In genomic region chr6:155377061-155377460, GRCh38 we compare ENCODE assay signal across 21 cellular contexts.
DNase-seq lines count a peak whose midpoint lies in the region; ATAC-seq, FAIRE-seq and TF ChIP-seq lines count a peak whose summit lies in the region.
"Had no signal": no experiment of that assay in that cellular context is flagged by ENCODE, and none has a peak within 500 bp of the region (broad histone marks: within the 10 kb centered on the region; RNA-seq: fewer than 3 reads in every experiment).

No MANE protein-coding gene starts in this region.

- BruUV-seq in Panc1 (replicated peaks; lab: Mats Ljungman, UMichigan), result no TSS peak

- in situ Hi-C loops in Panc1 (cut with HindIII; ENCODE audit: low pct_unique_long_range_greater_than_20kb, low sequenced_read_pairs), result no loop called here

- no peak overlapping the region for H3K4me3 ChIP-seq in Panc1 (ENCODE audit: low read depth in 2 of 2, low read length in 2 of 2)
- H3K4me3 ChIP-seq in osteoblast (ENCODE audit: insufficient read depth, low read length), result no peak overlapping the region
- H3K4me3 ChIP-seq: lung had no signal

- peak; percentile 95 for DNase-seq in EH (ENCODE audit: low read depth)
- DNase-seq in Panc1 (ENCODE audit: low read depth, low spot score), result peak; percentile 12
- DNase-seq in dedifferentiated amniotic fluid mesenchymal stem cell (ENCODE audit: extremely low spot score), result peak; percentile 36
- DNase-seq in osteoblast (ENCODE audit: insufficient read length, low spot score, missing footprints), result peak; percentile 88
- DNase-seq in NCI-H69 (lab: John Stamatoyannopoulos, UW), result no peak
- DNase-seq in iPS-NIHi7 (ENCODE audit: extremely low spot score), result no peak
- no peak for DNase-seq in GM12892 (ENCODE audit: insufficient read length)
- DNase-seq: activated CD4-positive, alpha-beta memory T cell treated with anti-CD3 and anti-CD28 coated beads for 36 hours; activated gamma-delta T cell; caudate nucleus; Kasumi-1; NCI-H1694 treated with DMSO at 0.1 percent for 48 hours; NCI-H526 treated with DMSO at 0.1 percent for 48 hours; right cardiac atrium; SHP77 treated with DMSO at 0.1 percent for 48 hours had no signal

- H3K27me3 ChIP-seq in Panc1 (ENCODE audit: control insufficient read depth, insufficient read depth, low read length) (no peaks in the 10 kb centered on the region), osteoblast (ENCODE audit: insufficient read depth, low read length) (no peaks in the 10 kb centered on the region)

- no peak for TF ChIP-seq CTCF in Panc1 (IDR thresholded peaks at IDR 0.05)
- TF ChIP-seq CTCF in osteoblast (IDR thresholded peaks at IDR 0.05; ENCODE audit: extremely low read depth, low read depth, low read length), result no peak

- H3K79me2 ChIP-seq in osteoblast (ENCODE audit: insufficient read depth, low read length), result no peaks in the 10 kb centered on the region

- H3K27ac ChIP-seq in Panc1 (ENCODE audit: low read length) (no peak overlapping the region), osteoblast (ENCODE audit: low read depth, low read length) (peak overlapping the region; percentile 96)

- H3K4me1 ChIP-seq in Panc1 (ENCODE audit: control insufficient read depth, insufficient read depth, low read length), result no peaks in the 10 kb centered on the region
- peaks cover 44% of the 10 kb centered on the region for H3K4me1 ChIP-seq in osteoblast (ENCODE audit: insufficient read depth, low read length)

- no peaks in the 10 kb centered on the region for H4K20me1 ChIP-seq in osteoblast (ENCODE audit: insufficient read depth, low read length)

- intact Hi-C loops in Panc1 (cut with micrococcal nuclease; ENCODE audit: unreplicated experiment), result no loop called here

- H3K36me3 ChIP-seq in Panc1 (ENCODE audit: control insufficient read depth, insufficient read depth, low read length) (no peaks in the 10 kb centered on the region), osteoblast (ENCODE audit: insufficient read depth, low read length) (no peaks in the 10 kb centered on the region)

- CTCF ChIA-PET in Panc1 (lab: Charles Lee), result no interaction called here

- no peak for FAIRE-seq in GM12892 (lab: Jason Lieb, UNC)
- FAIRE-seq: endothelial cell of umbilical vein, H1, TTC549 had no signal

- no peak overlapping the region for H2AFZ ChIP-seq in osteoblast (ENCODE audit: low read length)

- ATAC-seq in Panc1 (no peak), HG02798 (IDR thresholded peaks at IDR 0.05; ENCODE audit: poor library complexity, unreplicated experiment) (no peak)
- ATAC-seq: right cardiac atrium; stimulated activated memory B cell treated with anti-CD40 and anti-IgM and Interleukin-4, amounts not matched to agents 10 μg/mL and 1 μg/mL and 100 μg/mL, for 72 hours had no signal

- POLR2A ChIA-PET in Panc1 (lab: Charles Lee), result no interaction called here

- H3K9me3 ChIP-seq in Panc1 (ENCODE audit: control insufficient read depth, insufficient read depth, low read depth, low read length) (no peaks in the 10 kb centered on the region), osteoblast (ENCODE audit: low read depth, low read length) (no peaks in the 10 kb centered on the region)

- TF ChIP-seq POLR2A in GM12892 (IDR thresholded peaks at IDR 0.05; ENCODE audit: low read depth, low read length), result no peak

- H3K4me2 ChIP-seq in osteoblast (ENCODE audit: insufficient read depth, low read length), result peak overlapping the region; percentile 58

Comparison
In these comparisons a context has a peak if more than half of its experiments do, and no peak if none do; other contexts are left out.
1. DNase-seq: peak in EH (single experiment), Panc1 (single experiment), dedifferentiated amniotic fluid mesenchymal stem cell (single experiment) and osteoblast (single experiment); none in NCI-H69 (single experiment), iPS-NIHi7 (single experiment) and GM12892 (single experiment).